In genomic region chr1:92446546-92446945, GRCh38 we compare ENCODE assay signal across 1 cellular context.
A peak's percentile ranks its signal among the peaks of the same experiment; 100 is the strongest.
TF ChIP-seq lines count a peak whose summit lies in the region.

No MANE protein-coding gene starts in this region.

TF ChIP-seq in K562, 482 proteins besides CTCF, POLR2A, EP300 and RAD21 (continued from another document):
- TF ChIP-seq PATZ1 (CRISPR knock-in tag; IDR thresholded peaks at IDR 0.05; ENCODE audit: borderline replicate concordance) (no peak), HDAC3 (IDR thresholded peaks at IDR 0.05; ENCODE audit: borderline replicate concordance, partially characterized antibody) (peak; percentile 87), ZNF121 (CRISPR knock-in tag; conservative IDR thresholded peaks at IDR 0.05) (no peak), TRIM24 (IDR thresholded peaks at IDR 0.05) (peak; percentile 78 to 92; a peak in 3 of 4 replicates), GTF3C2 (IDR thresholded peaks at IDR 0.05; ENCODE audit: borderline replicate concordance, extremely low read depth, insufficient read length) (no peak), BCLAF1 (IDR thresholded peaks at IDR 0.05; ENCODE audit: borderline replicate concordance in 1 of 2, control insufficient read depth in 1 of 2, low read depth in 2 of 2, low read length in 1 of 2) (no peak), KDM4B (IDR thresholded peaks at IDR 0.05; ENCODE audit: borderline replicate concordance in 2 of 2, low read depth in 1 of 2) (no peak), NRF1 (conservative IDR thresholded peaks at IDR 0.05 in 1 of 2, IDR thresholded peaks at IDR 0.05 in 1 of 2) (no peak), HIVEP1 (CRISPR knock-in tag; IDR thresholded peaks at IDR 0.05) (0 out of 2 replicates have a peak, but pooled peaks have one; percentile 26), MTA3 (IDR thresholded peaks at IDR 0.05; ENCODE audit: borderline replicate concordance) (peak; percentile 51; the same call in 1 of the 2 replicates), TCF15 (CRISPR knock-in tag; IDR thresholded peaks at IDR 0.05) (no peak), U2AF1 (optimal IDR thresholded peaks at IDR 0.05; ENCODE audit: low read depth, low read length) (no peak), ZNF311 (CRISPR knock-in tag; IDR thresholded peaks at IDR 0.05) (0 out of 2 replicates have a peak, but pooled peaks have one; percentile 48), SNIP1 (IDR thresholded peaks at IDR 0.05; ENCODE audit: low read depth) (no peak), MAFF (IDR thresholded peaks at IDR 0.05; ENCODE audit: low read length) (peak; percentile 44; the same call in 1 of the 2 replicates), NBN (IDR thresholded peaks at IDR 0.05; ENCODE audit: low read depth) (peak; percentile 55; the same call in 1 of the 2 replicates), XRCC4 (IDR thresholded peaks at IDR 0.05; ENCODE audit: extremely low read depth, insufficient read depth, insufficient read length) (no peak), ZNF778 (CRISPR knock-in tag; IDR thresholded peaks at IDR 0.05) (no peak)
